In the genomic region with DNA sequence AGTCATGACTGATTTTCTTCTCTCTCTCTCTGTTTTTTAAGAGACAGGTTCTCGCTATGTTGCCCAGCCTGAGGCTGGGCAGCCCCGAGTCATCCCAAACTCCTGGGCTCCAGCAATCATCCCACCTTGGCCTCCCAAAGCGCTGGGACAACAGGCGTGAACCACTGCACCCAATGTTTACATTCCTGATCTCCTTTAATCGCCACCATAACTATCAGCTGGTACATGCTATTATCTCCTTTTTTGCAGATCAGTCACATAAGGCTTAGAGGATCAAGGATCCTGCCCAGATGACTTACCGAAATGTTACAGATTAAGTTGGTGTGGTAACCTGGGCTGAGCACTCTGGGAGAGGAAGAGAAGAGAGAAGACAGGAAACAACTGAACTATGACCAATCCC, we compare ENCODE assay signal across 3 cellular contexts.
TF ChIP-seq lines count a peak whose summit lies in the region.

No MANE protein-coding gene starts in this region.

TF ChIP-seq in SK-N-SH, 30 proteins besides CTCF, POLR2A, EP300 and RAD21:
- TF ChIP-seq SIN3A (IDR thresholded peaks at IDR 0.05; ENCODE audit: borderline replicate concordance, low read depth, low read length), result no peak
- no peak for TF ChIP-seq GABPA (IDR thresholded peaks at IDR 0.05; ENCODE audit: low read depth)
- TF ChIP-seq JUND (IDR thresholded peaks at IDR 0.05), result no peak
- no peak for TF ChIP-seq NRF1 (IDR thresholded peaks at IDR 0.05; ENCODE audit: low read depth, low read length)

TF ChIP-seq in SK-N-SH treated with all-trans-retinoic acid at 6 μM for 48 hours, 23 proteins besides CTCF, POLR2A, EP300 and RAD21:
- no peak for TF ChIP-seq ISL1 (CRISPR knock-in tag; IDR thresholded peaks at IDR 0.05)
- TF ChIP-seq, protein P1, sequence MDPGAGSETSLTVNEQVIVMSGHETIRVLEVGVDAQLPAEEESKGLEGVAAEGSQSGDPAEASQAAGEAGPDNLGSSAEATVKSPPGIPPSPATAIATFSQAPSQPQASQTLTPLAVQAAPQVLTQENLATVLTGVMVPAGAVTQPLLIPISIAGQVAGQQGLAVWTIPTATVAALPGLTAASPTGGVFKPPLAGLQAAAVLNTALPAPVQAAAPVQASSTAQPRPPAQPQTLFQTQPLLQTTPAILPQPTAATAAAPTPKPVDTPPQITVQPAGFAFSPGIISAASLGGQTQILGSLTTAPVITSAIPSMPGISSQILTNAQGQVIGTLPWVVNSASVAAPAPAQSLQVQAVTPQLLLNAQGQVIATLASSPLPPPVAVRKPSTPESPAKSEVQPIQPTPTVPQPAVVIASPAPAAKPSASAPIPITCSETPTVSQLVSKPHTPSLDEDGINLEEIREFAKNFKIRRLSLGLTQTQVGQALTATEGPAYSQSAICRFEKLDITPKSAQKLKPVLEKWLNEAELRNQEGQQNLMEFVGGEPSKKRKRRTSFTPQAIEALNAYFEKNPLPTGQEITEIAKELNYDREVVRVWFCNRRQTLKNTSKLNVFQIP (CRISPR knock-in tag; IDR thresholded peaks at IDR 0.05; ENCODE audit: borderline replicate concordance, low read depth), result no peak
- TF ChIP-seq OSR1 (CRISPR knock-in tag; IDR thresholded peaks at IDR 0.05), result no peak

TF ChIP-seq in GM12878, 131 proteins besides CTCF, POLR2A, EP300 and RAD21:
- TF ChIP-seq TCF3 (IDR thresholded peaks at IDR 0.05; ENCODE audit: borderline replicate concordance, insufficient read depth, low read depth, low read length) (no peak), EGR1 (IDR thresholded peaks at IDR 0.05; ENCODE audit: borderline replicate concordance in 1 of 2, low read depth in 2 of 2, low read length in 2 of 2) (no peak), CBX5 (IDR thresholded peaks at IDR 0.05; ENCODE audit: low read depth) (no peak), FOXK2 (IDR thresholded peaks at IDR 0.05) (no peak), MYC (IDR thresholded peaks at IDR 0.05; ENCODE audit: insufficient read depth, insufficient read length, insufficient replicate concordance, low read length, severe bottlenecking) (no peak), NR2C2 (IDR thresholded peaks at IDR 0.05; ENCODE audit: borderline replicate concordance, control insufficient read depth, insufficient read length, low read depth) (no peak), STAT3 (IDR thresholded peaks at IDR 0.05; ENCODE audit: low read depth, low read length) (no peak), RAD51 (IDR thresholded peaks at IDR 0.05) (no peak), HDAC2 (IDR thresholded peaks at IDR 0.05) (no peak), POLR2AphosphoS2 (IDR thresholded peaks at IDR 0.05; ENCODE audit: low read depth, low read length) (no peak), IKZF1 (conservative IDR thresholded peaks at IDR 0.05) (no peak), MTA3 (IDR thresholded peaks at IDR 0.05; ENCODE audit: borderline replicate concordance, low read length) (no peak)
- TF ChIP-seq, protein P2, sequence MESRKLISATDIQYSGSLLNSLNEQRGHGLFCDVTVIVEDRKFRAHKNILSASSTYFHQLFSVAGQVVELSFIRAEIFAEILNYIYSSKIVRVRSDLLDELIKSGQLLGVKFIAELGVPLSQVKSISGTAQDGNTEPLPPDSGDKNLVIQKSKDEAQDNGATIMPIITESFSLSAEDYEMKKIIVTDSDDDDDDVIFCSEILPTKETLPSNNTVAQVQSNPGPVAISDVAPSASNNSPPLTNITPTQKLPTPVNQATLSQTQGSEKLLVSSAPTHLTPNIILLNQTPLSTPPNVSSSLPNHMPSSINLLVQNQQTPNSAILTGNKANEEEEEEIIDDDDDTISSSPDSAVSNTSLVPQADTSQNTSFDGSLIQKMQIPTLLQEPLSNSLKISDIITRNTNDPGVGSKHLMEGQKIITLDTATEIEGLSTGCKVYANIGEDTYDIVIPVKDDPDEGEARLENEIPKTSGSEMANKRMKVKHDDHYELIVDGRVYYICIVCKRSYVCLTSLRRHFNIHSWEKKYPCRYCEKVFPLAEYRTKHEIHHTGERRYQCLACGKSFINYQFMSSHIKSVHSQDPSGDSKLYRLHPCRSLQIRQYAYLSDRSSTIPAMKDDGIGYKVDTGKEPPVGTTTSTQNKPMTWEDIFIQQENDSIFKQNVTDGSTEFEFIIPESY (IDR thresholded peaks at IDR 0.05), result no peak
- TF ChIP-seq, protein P3, sequence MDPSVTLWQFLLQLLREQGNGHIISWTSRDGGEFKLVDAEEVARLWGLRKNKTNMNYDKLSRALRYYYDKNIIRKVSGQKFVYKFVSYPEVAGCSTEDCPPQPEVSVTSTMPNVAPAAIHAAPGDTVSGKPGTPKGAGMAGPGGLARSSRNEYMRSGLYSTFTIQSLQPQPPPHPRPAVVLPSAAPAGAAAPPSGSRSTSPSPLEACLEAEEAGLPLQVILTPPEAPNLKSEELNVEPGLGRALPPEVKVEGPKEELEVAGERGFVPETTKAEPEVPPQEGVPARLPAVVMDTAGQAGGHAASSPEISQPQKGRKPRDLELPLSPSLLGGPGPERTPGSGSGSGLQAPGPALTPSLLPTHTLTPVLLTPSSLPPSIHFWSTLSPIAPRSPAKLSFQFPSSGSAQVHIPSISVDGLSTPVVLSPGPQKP (IDR thresholded peaks at IDR 0.05; ENCODE audit: low read depth, low read length), result no peak
- TF ChIP-seq, protein P4, sequence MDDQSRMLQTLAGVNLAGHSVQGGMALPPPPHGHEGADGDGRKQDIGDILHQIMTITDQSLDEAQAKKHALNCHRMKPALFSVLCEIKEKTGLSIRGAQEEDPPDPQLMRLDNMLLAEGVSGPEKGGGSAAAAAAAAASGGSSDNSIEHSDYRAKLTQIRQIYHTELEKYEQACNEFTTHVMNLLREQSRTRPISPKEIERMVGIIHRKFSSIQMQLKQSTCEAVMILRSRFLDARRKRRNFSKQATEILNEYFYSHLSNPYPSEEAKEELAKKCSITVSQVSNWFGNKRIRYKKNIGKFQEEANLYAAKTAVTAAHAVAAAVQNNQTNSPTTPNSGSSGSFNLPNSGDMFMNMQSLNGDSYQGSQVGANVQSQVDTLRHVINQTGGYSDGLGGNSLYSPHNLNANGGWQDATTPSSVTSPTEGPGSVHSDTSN (IDR thresholded peaks at IDR 0.05; ENCODE audit: insufficient replicate concordance, low read depth, low read length), result no peak
- TF ChIP-seq, protein P5, sequence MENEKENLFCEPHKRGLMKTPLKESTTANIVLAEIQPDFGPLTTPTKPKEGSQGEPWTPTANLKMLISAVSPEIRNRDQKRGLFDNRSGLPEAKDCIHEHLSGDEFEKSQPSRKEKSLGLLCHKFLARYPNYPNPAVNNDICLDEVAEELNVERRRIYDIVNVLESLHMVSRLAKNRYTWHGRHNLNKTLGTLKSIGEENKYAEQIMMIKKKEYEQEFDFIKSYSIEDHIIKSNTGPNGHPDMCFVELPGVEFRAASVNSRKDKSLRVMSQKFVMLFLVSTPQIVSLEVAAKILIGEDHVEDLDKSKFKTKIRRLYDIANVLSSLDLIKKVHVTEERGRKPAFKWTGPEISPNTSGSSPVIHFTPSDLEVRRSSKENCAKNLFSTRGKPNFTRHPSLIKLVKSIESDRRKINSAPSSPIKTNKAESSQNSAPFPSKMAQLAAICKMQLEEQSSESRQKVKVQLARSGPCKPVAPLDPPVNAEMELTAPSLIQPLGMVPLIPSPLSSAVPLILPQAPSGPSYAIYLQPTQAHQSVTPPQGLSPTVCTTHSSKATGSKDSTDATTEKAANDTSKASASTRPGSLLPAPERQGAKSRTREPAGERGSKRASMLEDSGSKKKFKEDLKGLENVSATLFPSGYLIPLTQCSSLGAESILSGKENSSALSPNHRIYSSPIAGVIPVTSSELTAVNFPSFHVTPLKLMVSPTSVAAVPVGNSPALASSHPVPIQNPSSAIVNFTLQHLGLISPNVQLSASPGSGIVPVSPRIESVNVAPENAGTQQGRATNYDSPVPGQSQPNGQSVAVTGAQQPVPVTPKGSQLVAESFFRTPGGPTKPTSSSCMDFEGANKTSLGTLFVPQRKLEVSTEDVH (IDR thresholded peaks at IDR 0.05; ENCODE audit: low read depth, partially characterized antibody), result no peak
